In the genomic region with DNA sequence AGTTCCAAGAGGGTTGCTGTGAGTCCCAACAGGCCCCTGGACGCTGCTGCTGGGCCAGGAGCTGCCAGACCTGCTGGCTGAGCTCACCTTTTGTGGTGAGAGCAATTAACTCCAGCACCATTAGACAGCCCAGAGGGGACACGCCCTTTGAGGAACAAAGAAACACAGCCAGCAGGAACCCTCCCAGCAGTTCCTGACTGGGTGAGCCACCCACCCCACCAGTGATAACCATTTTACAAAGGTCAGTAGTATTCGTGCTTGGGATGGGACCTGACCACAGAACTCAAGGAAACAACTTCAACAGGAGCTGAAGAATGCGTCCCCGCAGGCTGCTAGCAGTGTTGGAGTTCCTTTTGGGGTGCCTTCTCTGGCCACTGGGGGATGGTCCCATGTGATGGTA, we compare ENCODE assay signal across 1 cellular context.
TF ChIP-seq lines count a peak whose summit lies in the region.

No MANE protein-coding gene starts in this region.

TF ChIP-seq in HepG2, 621 proteins besides CTCF, POLR2A, EP300 and RAD21 (continued from another document):
- TF ChIP-seq, protein P1, sequence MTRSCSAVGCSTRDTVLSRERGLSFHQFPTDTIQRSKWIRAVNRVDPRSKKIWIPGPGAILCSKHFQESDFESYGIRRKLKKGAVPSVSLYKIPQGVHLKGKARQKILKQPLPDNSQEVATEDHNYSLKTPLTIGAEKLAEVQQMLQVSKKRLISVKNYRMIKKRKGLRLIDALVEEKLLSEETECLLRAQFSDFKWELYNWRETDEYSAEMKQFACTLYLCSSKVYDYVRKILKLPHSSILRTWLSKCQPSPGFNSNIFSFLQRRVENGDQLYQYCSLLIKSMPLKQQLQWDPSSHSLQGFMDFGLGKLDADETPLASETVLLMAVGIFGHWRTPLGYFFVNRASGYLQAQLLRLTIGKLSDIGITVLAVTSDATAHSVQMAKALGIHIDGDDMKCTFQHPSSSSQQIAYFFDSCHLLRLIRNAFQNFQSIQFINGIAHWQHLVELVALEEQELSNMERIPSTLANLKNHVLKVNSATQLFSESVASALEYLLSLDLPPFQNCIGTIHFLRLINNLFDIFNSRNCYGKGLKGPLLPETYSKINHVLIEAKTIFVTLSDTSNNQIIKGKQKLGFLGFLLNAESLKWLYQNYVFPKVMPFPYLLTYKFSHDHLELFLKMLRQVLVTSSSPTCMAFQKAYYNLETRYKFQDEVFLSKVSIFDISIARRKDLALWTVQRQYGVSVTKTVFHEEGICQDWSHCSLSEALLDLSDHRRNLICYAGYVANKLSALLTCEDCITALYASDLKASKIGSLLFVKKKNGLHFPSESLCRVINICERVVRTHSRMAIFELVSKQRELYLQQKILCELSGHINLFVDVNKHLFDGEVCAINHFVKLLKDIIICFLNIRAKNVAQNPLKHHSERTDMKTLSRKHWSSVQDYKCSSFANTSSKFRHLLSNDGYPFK (CRISPR knock-in tag; IDR thresholded peaks at IDR 0.05; ENCODE audit: borderline replicate concordance), result no peak
- TF ChIP-seq HDAC1 (CRISPR knock-in tag; IDR thresholded peaks at IDR 0.05) (no peak), STAT6 (CRISPR knock-in tag; IDR thresholded peaks at IDR 0.05; ENCODE audit: borderline replicate concordance) (no peak), ZNF703 (CRISPR knock-in tag; IDR thresholded peaks at IDR 0.05; ENCODE audit: borderline replicate concordance) (no peak), MAFF (IDR thresholded peaks at IDR 0.05; ENCODE audit: low read depth, low read length) (no peak), PAWR (CRISPR knock-in tag; IDR thresholded peaks at IDR 0.05; ENCODE audit: borderline replicate concordance) (no peak), U2AF1 (optimal IDR thresholded peaks at IDR 0.05; ENCODE audit: low read depth, low read length) (no peak), ZFP36 (IDR thresholded peaks at IDR 0.05; ENCODE audit: borderline replicate concordance, low read depth, low read length, partially characterized antibody) (no peak)
